23 cellular contexts compared by ENCODE assay signal in the genomic region with DNA sequence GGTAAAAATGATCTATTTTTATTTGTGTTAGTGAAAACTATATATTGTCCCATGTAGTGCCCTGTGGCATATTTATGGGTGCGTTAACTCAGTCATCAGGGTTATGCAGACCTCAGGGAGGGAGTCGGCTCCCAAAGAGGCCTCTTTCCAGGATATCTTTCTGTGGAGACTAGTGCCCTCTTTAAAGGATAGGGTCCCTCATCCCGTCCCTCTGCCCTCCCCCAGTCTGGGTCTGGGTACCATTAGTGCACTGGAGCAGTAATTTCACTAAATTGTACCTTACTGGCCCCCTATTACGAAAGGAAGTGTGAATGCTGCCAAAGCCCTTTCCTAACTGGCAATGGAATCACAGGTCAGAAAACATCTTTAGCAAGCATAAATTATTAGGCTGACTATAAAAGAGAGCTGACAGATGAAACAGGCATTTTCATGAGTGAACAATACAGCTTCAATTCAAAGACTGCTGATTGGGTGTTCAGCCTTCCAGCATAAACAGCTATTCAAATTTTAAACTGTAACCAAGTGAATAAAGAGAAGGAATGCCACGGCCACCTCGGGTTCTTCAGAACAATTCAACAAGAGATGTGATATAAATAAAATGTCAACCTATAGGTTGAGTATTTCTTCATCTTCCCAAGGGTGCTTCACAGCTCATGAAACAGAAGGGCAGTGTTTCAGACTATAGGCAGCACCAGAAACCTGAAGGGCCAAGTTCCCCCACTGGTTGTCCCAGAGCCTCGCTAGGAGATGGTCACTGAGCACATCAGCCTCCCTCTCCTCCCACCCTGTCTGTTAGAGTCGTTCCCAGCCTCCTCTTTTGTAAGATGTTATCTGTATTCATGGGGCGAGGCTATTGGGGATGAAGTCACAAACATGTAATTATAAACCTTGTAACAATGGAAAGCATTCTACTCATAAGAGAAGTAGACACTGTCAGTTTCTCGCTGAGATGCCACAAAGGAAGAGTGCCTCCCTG.
A peak's percentile ranks its signal among the peaks of the same experiment; 100 is the strongest.
DNase-seq lines count a peak whose midpoint lies in the region; ATAC-seq, FAIRE-seq and TF ChIP-seq lines count a peak whose summit lies in the region.
"Had no signal": no experiment of that assay in that cellular context is flagged by ENCODE, and none has a peak within 500 bp of the region (broad histone marks: within the 10 kb centered on the region; RNA-seq: fewer than 3 reads in every experiment).

No MANE protein-coding gene starts in this region.

- H2BK120ac ChIP-seq in H9 (ENCODE audit: low read depth, low read length, poor library complexity, severe bottlenecking): no peak overlapping the region

- H3K27me3 ChIP-seq in astrocyte (ENCODE audit: insufficient read depth, low read length) (no peaks in the 10 kb centered on the region), H9 (ENCODE audit: insufficient read depth, low read length) (no peaks in the 10 kb centered on the region), gastrocnemius medialis (no peaks in the 10 kb centered on the region)
- H3K27me3 ChIP-seq: BLaER1, ovary, sigmoid colon had no signal

- H2BK20ac ChIP-seq in H9 (ENCODE audit: low read depth, low read length, poor library complexity, severe bottlenecking): no peak overlapping the region

- H3K27ac ChIP-seq in astrocyte (ENCODE audit: low read depth, low read length) (no peak overlapping the region), substantia nigra (ENCODE audit: low read depth, low read length, poor library complexity, severe bottlenecking) (peak overlapping the region; percentile 82), H9 (ENCODE audit: insufficient read length, low read depth, low read length) (no peak overlapping the region), gastrocnemius medialis (no peak overlapping the region)
- H3K27ac ChIP-seq: 22Rv1, BLaER1, ovary, sigmoid colon, VCaP had no signal

- H3K56ac ChIP-seq in H9 (ENCODE audit: insufficient read length, low read depth, low read length): no peak overlapping the region

- intact Hi-C loops in gastrocnemius medialis (cut with DNase I; ENCODE audit: low total_unique reads) (no loop called here), Calu3 (cut with micrococcal nuclease; ENCODE audit: unreplicated experiment) (no loop called here)

- H3K79me1 ChIP-seq in H9 (ENCODE audit: insufficient read depth, low read depth, low read length, poor library complexity, severe bottlenecking): no peaks in the 10 kb centered on the region

- no peak overlapping the region for H2BK12ac ChIP-seq in H9 (ENCODE audit: insufficient read length, low read depth, low read length)

- no peak for ATAC-seq in gastrocnemius medialis
- ATAC-seq: left ventricle myocardium superior; Right ventricle myocardium inferior; stimulated activated naive CD8-positive, alpha-beta T cell treated with anti-CD3 and anti-CD28 coated beads, Interleukin-15, Interleukin-2, amounts not matched to agents 100 U/mL and 50 U/mL, for 24 hours; T-cell had no signal

- H4K20me1 ChIP-seq in astrocyte (ENCODE audit: insufficient read depth, low read length) (no peaks in the 10 kb centered on the region), H9 (ENCODE audit: control insufficient read depth, insufficient read depth, insufficient read length) (no peaks in the 10 kb centered on the region)
- H4K20me1 ChIP-seq: BLaER1 had no signal

- H2AFZ ChIP-seq in astrocyte (ENCODE audit: low read depth, low read length): peak overlapping the region; percentile 31
- no peak overlapping the region for H2AFZ ChIP-seq in H9 (ENCODE audit: low read length)

- H2BK15ac ChIP-seq in H9 (ENCODE audit: low read depth, low read length): no peak overlapping the region

- H3K9me3 Mint-ChIP-seq in astrocyte (ENCODE audit: unreplicated experiment) (no peaks in the 10 kb centered on the region), H9 (no peaks in the 10 kb centered on the region), Calu3 (ENCODE audit: low read depth, unreplicated experiment) (no peaks in the 10 kb centered on the region)
- H3K9me3 Mint-ChIP-seq: T-cell, type B pancreatic cell had no signal

- no TSS peak for BruUV-seq in Calu3 (replicated peaks; lab: Mats Ljungman, UMichigan)

- H3K4me3 ChIP-seq in astrocyte (ENCODE audit: insufficient read depth, low read depth, low read length) (no peak overlapping the region), gastrocnemius medialis (no peak overlapping the region)
- H3K4me3 ChIP-seq: BLaER1, ovary, sigmoid colon had no signal

- H3K27me3 Mint-ChIP-seq in astrocyte (ENCODE audit: low read depth, unreplicated experiment) (no peaks in the 10 kb centered on the region), H9 (ENCODE audit: low read depth) (no peaks in the 10 kb centered on the region), Calu3 (ENCODE audit: unreplicated experiment) (no peaks in the 10 kb centered on the region)
- H3K27me3 Mint-ChIP-seq: type B pancreatic cell had no signal

- H2BK5ac ChIP-seq in H9 (ENCODE audit: insufficient read length, low read length): no peak overlapping the region

- no peak overlapping the region for H3K27ac Mint-ChIP-seq in astrocyte (ENCODE audit: unreplicated experiment)
- H3K27ac Mint-ChIP-seq in H9: no peak overlapping the region
- no peak overlapping the region for H3K27ac Mint-ChIP-seq in Calu3 (ENCODE audit: unreplicated experiment)
- H3K27ac Mint-ChIP-seq: T-cell, type B pancreatic cell had no signal

- H4K91ac ChIP-seq in H9 (ENCODE audit: insufficient read length, low read depth, low read length): no peak overlapping the region

- DNase-seq in NCI-H2081 (lab: John Stamatoyannopoulos, UW) (peak; percentile 4 to 63), NCI-H2081 treated with DMSO at 0.1 percent for 48 hours (lab: John Stamatoyannopoulos, UW) (no peak), astrocyte (ENCODE audit: low read depth) (no peak), left kidney (ENCODE audit: low read depth, low spot score) (peak; percentile 1), substantia nigra (lab: John Stamatoyannopoulos, UW) (peak in 44 of 49 donors; percentile 1 to 79 (median 31)), H9 (no peak), gastrocnemius medialis (no peak), Calu3 (no peak)
- DNase-seq: activated CD4-positive, alpha-beta T cell treated with anti-CD3 and anti-CD28 coated beads, Interleukin-2, amount 50 U/mL, for 4 hours; activated effector memory CD4-positive, alpha-beta T cell treated with anti-CD3 and anti-CD28 coated beads, Interleukin-2, amount 50 U/mL, for 16 hours; DMS 273 treated with DMSO at 0.1 percent for 48 hours; left ventricle myocardium superior; NCI-H1436 treated with DMSO at 0.1 percent for 48 hours; ovary; sigmoid colon; stimulated activated naive CD8-positive, alpha-beta T cell treated with anti-CD3 and anti-CD28 coated beads, Interleukin-15, Interleukin-2, amounts not matched to agents 100 U/mL and 50 U/mL, for 24 hours; T-cell had no signal

- in situ Hi-C loops in gastrocnemius medialis (cut with MboI; ENCODE audit: low sequenced_read_pairs in 4 of 4): no loop called here

- TF ChIP-seq CTCF in astrocyte (IDR thresholded peaks at IDR 0.05; ENCODE audit: insufficient read depth, low read depth, low read length): no peak
- no peak for TF ChIP-seq CTCF in H9 (conservative IDR thresholded peaks at IDR 0.05)
- no peak for TF ChIP-seq CTCF in gastrocnemius medialis (IDR thresholded peaks at IDR 0.05 in 4 of 5, conservative IDR thresholded peaks at IDR 0.05 in 1 of 5)
- no peak for TF ChIP-seq CTCF in Calu3 (IDR thresholded peaks at IDR 0.05; ENCODE audit: unreplicated experiment)

- no peaks in the 10 kb centered on the region for H3K4me1 Mint-ChIP-seq in astrocyte (ENCODE audit: low read depth, unreplicated experiment)
- peaks cover 42 to 52% of the 10 kb centered on the region in 2 experiments for H3K4me1 Mint-ChIP-seq in H9
- no peaks in the 10 kb centered on the region for H3K4me1 Mint-ChIP-seq in Calu3 (ENCODE audit: low read depth, unreplicated experiment)
- H3K4me1 Mint-ChIP-seq: T-cell had no signal

- WGBS in H9 (ENCODE audit: extremely low coverage, insufficient read length, low lambda C conversion rate): no CpG with 5 or more reads among the region's 10 CpGs

- no peak overlapping the region for H3K4me2 ChIP-seq in astrocyte (ENCODE audit: low read length)
- H3K4me2 ChIP-seq in H9 (ENCODE audit: insufficient read depth, insufficient read length, low read length): no peak overlapping the region
- H3K4me2 ChIP-seq: BLaER1 had no signal

- no peak overlapping the region for H3T11ph ChIP-seq in H9 (ENCODE audit: low read length)

- H4K5ac ChIP-seq in H9 (ENCODE audit: insufficient read length, low read depth, low read length): no peak overlapping the region

- TF ChIP-seq POLR2A in gastrocnemius medialis (IDR thresholded peaks at IDR 0.05): no peak

- no peaks in the 10 kb centered on the region for H3K79me2 ChIP-seq in astrocyte (ENCODE audit: insufficient read depth, low read length)
- no peaks in the 10 kb centered on the region for H3K79me2 ChIP-seq in H9 (ENCODE audit: insufficient read depth, low read length)

- H3K4me3 Mint-ChIP-seq in astrocyte (ENCODE audit: unreplicated experiment): no peak overlapping the region
- H3K4me3 Mint-ChIP-seq in H9: no peak overlapping the region
- no peak overlapping the region for H3K4me3 Mint-ChIP-seq in Calu3 (ENCODE audit: low read depth, unreplicated experiment)
- H3K4me3 Mint-ChIP-seq: T-cell, type B pancreatic cell had no signal

- H3K4me1 ChIP-seq in astrocyte (ENCODE audit: insufficient read depth, low read length) (no peaks in the 10 kb centered on the region), H9 (ENCODE audit: insufficient read depth, low read length) (peaks cover under 1% of the 10 kb centered on the region; the same call in 1 of the 2 replicates), gastrocnemius medialis (no peaks in the 10 kb centered on the region)
- H3K4me1 ChIP-seq: BLaER1, sigmoid colon had no signal

- no peaks in the 10 kb centered on the region for H3K23me2 ChIP-seq in H9 (ENCODE audit: insufficient read length, low read depth, low read length, poor library complexity, severe bottlenecking)

- no peak overlapping the region for H2AK5ac ChIP-seq in H9 (ENCODE audit: insufficient read length, low read length)

- H3K9me3 ChIP-seq in astrocyte (ENCODE audit: insufficient read depth, low read depth, low read length): no peaks in the 10 kb centered on the region
- no peaks in the 10 kb centered on the region for H3K9me3 ChIP-seq in H9 (ENCODE audit: control insufficient read depth, low read depth, low read length)
- H3K9me3 ChIP-seq in gastrocnemius medialis: no peaks in the 10 kb centered on the region
- H3K9me3 ChIP-seq: BLaER1, ovary, sigmoid colon had no signal

- no peak overlapping the region for H3K4ac ChIP-seq in H9 (ENCODE audit: low read depth, low read length)

- H3K23ac ChIP-seq in H9 (ENCODE audit: insufficient read length, low read depth, low read length): no peak overlapping the region

- H3K14ac ChIP-seq in H9 (ENCODE audit: insufficient read depth, low read length): no peak overlapping the region

- H3K9ac ChIP-seq in astrocyte (ENCODE audit: low read length) (no peak overlapping the region), H9 (ENCODE audit: extremely low read depth, insufficient read length, low read length) (no peak overlapping the region)
- H3K9ac ChIP-seq: BLaER1 had no signal

- FAIRE-seq in astrocyte (lab: Jason Lieb, UNC): no peak
- FAIRE-seq: H1 had no signal

- CTCF ChIA-PET in Calu3 (lab: Charles Lee): no interaction called here

- H3K18ac ChIP-seq in H9 (ENCODE audit: insufficient read length, low read depth, low read length): no peak overlapping the region

- no peaks in the 10 kb centered on the region for H3K36me3 ChIP-seq in astrocyte (ENCODE audit: insufficient read depth, low read length)
- no peaks in the 10 kb centered on the region for H3K36me3 ChIP-seq in gastrocnemius medialis
- H3K36me3 ChIP-seq: BLaER1, ovary, sigmoid colon had no signal

- H3K36me3 Mint-ChIP-seq in astrocyte (ENCODE audit: low read depth, unreplicated experiment) (no peaks in the 10 kb centered on the region), H9 (ENCODE audit: insufficient read depth in 1 of 3, low read depth in 3 of 3) (no peaks in the 10 kb centered on the region), Calu3 (ENCODE audit: insufficient read depth, unreplicated experiment) (no peaks in the 10 kb centered on the region)
- H3K36me3 Mint-ChIP-seq: T-cell, type B pancreatic cell had no signal

- no peak overlapping the region for H4K8ac ChIP-seq in H9 (replicated peaks; ENCODE audit: insufficient read length, low read depth, low read length)

Comparison
In these comparisons a context has a peak if more than half of its experiments do, and no peak if none do; other contexts are left out.
1. DNase-seq: peak in NCI-H2081 (2 of 2), left kidney (single experiment) and substantia nigra (44 of 49); none in NCI-H2081 treated with DMSO at 0.1 percent for 48 hours (single experiment), astrocyte (single experiment), H9 (single experiment), gastrocnemius medialis (0 of 2) and Calu3 (single experiment).